ENCODE assay signal across 1 cellular context in the genomic region with DNA sequence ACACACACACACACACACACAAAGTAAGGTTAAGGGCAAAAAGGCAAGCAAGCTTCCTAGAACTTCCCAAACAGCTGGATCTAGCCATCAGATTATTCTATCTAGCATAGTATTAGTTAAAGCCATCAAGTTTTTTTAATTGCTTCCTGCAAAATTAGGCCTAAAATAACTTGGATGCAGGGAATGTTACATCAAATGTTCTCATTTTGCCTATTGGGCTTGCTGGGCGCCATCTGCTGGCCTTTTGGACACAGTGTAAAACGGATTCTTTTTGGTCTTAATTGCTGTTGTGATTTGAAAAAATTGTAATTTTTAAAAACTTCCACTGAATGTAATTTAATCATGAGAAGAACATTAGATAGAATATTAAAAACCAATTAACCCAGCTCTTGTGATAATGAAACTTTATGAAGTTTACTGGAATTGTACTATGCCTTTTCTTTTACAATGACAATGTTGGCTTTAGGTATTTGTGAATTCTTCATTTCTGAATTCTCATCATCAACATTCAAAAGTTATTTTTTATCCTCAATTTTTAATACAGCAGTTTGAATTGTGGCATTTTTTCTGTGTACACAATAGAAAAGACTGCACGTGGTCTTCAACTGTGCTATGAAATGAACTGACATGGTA.
TF ChIP-seq lines count a peak whose summit lies in the region.

No MANE protein-coding gene starts in this region.

TF ChIP-seq in HepG2, 621 proteins besides CTCF, POLR2A, EP300 and RAD21:
- no peak for TF ChIP-seq PTBP1 (IDR thresholded peaks at IDR 0.05; ENCODE audit: low read depth, low read length, poor library complexity, severe bottlenecking)
- TF ChIP-seq, protein P1, sequence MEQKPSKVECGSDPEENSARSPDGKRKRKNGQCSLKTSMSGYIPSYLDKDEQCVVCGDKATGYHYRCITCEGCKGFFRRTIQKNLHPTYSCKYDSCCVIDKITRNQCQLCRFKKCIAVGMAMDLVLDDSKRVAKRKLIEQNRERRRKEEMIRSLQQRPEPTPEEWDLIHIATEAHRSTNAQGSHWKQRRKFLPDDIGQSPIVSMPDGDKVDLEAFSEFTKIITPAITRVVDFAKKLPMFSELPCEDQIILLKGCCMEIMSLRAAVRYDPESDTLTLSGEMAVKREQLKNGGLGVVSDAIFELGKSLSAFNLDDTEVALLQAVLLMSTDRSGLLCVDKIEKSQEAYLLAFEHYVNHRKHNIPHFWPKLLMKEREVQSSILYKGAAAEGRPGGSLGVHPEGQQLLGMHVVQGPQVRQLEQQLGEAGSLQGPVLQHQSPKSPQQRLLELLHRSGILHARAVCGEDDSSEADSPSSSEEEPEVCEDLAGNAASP (CRISPR knock-in tag; IDR thresholded peaks at IDR 0.05; ENCODE audit: borderline replicate concordance) = peak; percentile 29; the same call in 1 of the 2 replicates
- no peak for TF ChIP-seq ELF4 (CRISPR knock-in tag; IDR thresholded peaks at IDR 0.05; ENCODE audit: borderline replicate concordance)
- peak; percentile 81 for TF ChIP-seq STAG1 (CRISPR knock-in tag; IDR thresholded peaks at IDR 0.05)
- TF ChIP-seq, protein P2, sequence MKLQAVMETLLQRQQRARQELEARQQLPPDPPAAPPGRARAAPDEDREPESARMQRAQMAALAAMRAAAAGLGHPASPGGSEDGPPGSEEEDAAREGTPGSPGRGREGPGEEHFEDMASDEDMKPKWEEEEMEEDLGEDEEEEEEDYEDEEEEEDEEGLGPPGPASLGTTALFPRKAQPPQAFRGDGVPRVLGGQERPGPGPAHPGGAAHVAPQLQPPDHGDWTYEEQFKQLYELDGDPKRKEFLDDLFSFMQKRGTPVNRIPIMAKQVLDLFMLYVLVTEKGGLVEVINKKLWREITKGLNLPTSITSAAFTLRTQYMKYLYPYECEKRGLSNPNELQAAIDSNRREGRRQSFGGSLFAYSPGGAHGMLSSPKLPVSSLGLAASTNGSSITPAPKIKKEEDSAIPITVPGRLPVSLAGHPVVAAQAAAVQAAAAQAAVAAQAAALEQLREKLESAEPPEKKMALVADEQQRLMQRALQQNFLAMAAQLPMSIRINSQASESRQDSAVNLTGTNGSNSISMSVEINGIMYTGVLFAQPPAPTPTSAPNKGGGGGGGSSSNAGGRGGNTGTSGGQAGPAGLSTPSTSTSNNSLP (IDR thresholded peaks at IDR 0.05; ENCODE audit: low read depth, low read length) = peak; percentile 85
- no peak for TF ChIP-seq CREM (IDR thresholded peaks at IDR 0.05)
- TF ChIP-seq CREM (CRISPR knock-in tag; IDR thresholded peaks at IDR 0.05) = no peak
- TF ChIP-seq SOX13 (IDR thresholded peaks at IDR 0.05) = no peak
- 0 out of 4 replicates have a peak, but pooled peaks of 1 of the 2 experiments have one; percentile 31 for TF ChIP-seq SOX13 (CRISPR knock-in tag; conservative IDR thresholded peaks at IDR 0.05 in 1 of 2, IDR thresholded peaks at IDR 0.05 in 1 of 2)
- no peak for TF ChIP-seq SKI (IDR thresholded peaks at IDR 0.05; ENCODE audit: partially characterized antibody)
- TF ChIP-seq, protein P3, sequence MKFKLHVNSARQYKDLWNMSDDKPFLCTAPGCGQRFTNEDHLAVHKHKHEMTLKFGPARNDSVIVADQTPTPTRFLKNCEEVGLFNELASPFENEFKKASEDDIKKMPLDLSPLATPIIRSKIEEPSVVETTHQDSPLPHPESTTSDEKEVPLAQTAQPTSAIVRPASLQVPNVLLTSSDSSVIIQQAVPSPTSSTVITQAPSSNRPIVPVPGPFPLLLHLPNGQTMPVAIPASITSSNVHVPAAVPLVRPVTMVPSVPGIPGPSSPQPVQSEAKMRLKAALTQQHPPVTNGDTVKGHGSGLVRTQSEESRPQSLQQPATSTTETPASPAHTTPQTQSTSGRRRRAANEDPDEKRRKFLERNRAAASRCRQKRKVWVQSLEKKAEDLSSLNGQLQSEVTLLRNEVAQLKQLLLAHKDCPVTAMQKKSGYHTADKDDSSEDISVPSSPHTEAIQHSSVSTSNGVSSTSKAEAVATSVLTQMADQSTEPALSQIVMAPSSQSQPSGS (CRISPR knock-in tag; IDR thresholded peaks at IDR 0.05) = 0 out of 2 replicates have a peak, but pooled peaks have one; percentile 29
- TF ChIP-seq ZNF10 (CRISPR knock-in tag; IDR thresholded peaks at IDR 0.05; ENCODE audit: borderline replicate concordance, low read depth) = no peak
- TF ChIP-seq, protein P4, sequence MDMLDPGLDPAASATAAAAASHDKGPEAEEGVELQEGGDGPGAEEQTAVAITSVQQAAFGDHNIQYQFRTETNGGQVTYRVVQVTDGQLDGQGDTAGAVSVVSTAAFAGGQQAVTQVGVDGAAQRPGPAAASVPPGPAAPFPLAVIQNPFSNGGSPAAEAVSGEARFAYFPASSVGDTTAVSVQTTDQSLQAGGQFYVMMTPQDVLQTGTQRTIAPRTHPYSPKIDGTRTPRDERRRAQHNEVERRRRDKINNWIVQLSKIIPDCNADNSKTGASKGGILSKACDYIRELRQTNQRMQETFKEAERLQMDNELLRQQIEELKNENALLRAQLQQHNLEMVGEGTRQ (IDR thresholded peaks at IDR 0.05; ENCODE audit: low read depth, low read length) = no peak
- TF ChIP-seq, protein P4 (CRISPR knock-in tag; IDR thresholded peaks at IDR 0.05; ENCODE audit: borderline replicate concordance) = no peak
- TF ChIP-seq, protein P5, sequence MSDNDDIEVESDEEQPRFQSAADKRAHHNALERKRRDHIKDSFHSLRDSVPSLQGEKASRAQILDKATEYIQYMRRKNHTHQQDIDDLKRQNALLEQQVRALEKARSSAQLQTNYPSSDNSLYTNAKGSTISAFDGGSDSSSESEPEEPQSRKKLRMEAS (IDR thresholded peaks at IDR 0.05) = no peak
- peak; percentile 28; the same call in 1 of the 2 replicates for TF ChIP-seq RBFOX2 (IDR thresholded peaks at IDR 0.05; ENCODE audit: low read depth, low read length)
- 0 out of 2 replicates have a peak, but pooled peaks have one; percentile 12 for TF ChIP-seq ZNF335 (CRISPR knock-in tag; IDR thresholded peaks at IDR 0.05)
- TF ChIP-seq RXRB (CRISPR knock-in tag; IDR thresholded peaks at IDR 0.05; ENCODE audit: borderline replicate concordance) = peak; percentile 15; the same call in 1 of the 2 replicates
- peak; percentile 42; the same call in 1 of the 2 replicates for TF ChIP-seq MIXL1 (CRISPR knock-in tag; IDR thresholded peaks at IDR 0.05)
- TF ChIP-seq ZMYM2 (CRISPR knock-in tag; IDR thresholded peaks at IDR 0.05) = 0 out of 2 replicates have a peak, but pooled peaks have one; percentile 22
- peak; percentile 24; the same call in 1 of the 2 replicates for TF ChIP-seq FOXA3 (CRISPR knock-in tag; IDR thresholded peaks at IDR 0.05)
- TF ChIP-seq, protein P6, sequence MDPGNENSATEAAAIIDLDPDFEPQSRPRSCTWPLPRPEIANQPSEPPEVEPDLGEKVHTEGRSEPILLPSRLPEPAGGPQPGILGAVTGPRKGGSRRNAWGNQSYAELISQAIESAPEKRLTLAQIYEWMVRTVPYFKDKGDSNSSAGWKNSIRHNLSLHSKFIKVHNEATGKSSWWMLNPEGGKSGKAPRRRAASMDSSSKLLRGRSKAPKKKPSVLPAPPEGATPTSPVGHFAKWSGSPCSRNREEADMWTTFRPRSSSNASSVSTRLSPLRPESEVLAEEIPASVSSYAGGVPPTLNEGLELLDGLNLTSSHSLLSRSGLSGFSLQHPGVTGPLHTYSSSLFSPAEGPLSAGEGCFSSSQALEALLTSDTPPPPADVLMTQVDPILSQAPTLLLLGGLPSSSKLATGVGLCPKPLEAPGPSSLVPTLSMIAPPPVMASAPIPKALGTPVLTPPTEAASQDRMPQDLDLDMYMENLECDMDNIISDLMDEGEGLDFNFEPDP (CRISPR knock-in tag; conservative IDR thresholded peaks at IDR 0.05) = no peak
- TF ChIP-seq, protein P7, sequence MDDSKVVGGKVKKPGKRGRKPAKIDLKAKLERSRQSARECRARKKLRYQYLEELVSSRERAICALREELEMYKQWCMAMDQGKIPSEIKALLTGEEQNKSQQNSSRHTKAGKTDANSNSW (CRISPR knock-in tag; IDR thresholded peaks at IDR 0.05; ENCODE audit: borderline replicate concordance) = no peak; the same call in 1 of the 2 replicates
- peak; percentile 23; the same call in 1 of the 2 replicates for TF ChIP-seq KAT8 (CRISPR knock-in tag; IDR thresholded peaks at IDR 0.05)
- TF ChIP-seq SMC3 (IDR thresholded peaks at IDR 0.05; ENCODE audit: low read length) = peak; percentile 98
- peak; percentile 25; the same call in 1 of the 2 replicates for TF ChIP-seq GATAD2A (CRISPR knock-in tag; IDR thresholded peaks at IDR 0.05)
- 0 out of 2 replicates have a peak, but pooled peaks have one; percentile 46 for TF ChIP-seq ZNF44 (CRISPR knock-in tag; IDR thresholded peaks at IDR 0.05)
